ENCODE assay signal across 12 cellular contexts in genomic region chr1:206415913-206416312, GRCh38. TPM values are rescaled to one million over a fixed set of nuclear protein-coding genes. Genes with fewer than 3 reads are reported as not detected.
DNase-seq lines count a peak whose midpoint lies in the region; ATAC-seq and TF ChIP-seq lines count a peak whose summit lies in the region.
"Had no signal": no experiment of that assay in that cellular context is flagged by ENCODE, and none has a peak within 500 bp of the region (broad histone marks: within the 10 kb centered on the region; RNA-seq: fewer than 3 reads in every experiment).

No MANE protein-coding gene starts in this region.

- no TSS peak for BruUV-seq in OCI-LY7 (replicated peaks; lab: Mats Ljungman, UMichigan)

- H3K9ac ChIP-seq in trophoblast cell (ENCODE audit: low read length) = no peak overlapping the region

- no peak for TF ChIP-seq POLR2A in esophagus muscularis mucosa (IDR thresholded peaks at IDR 0.05; ENCODE audit: low read depth)

- H3K79me2 ChIP-seq in trophoblast cell (ENCODE audit: control insufficient read depth, insufficient read depth, low read length, poor library complexity) (no peaks in the 10 kb centered on the region), OCI-LY7 (ENCODE audit: insufficient read depth, low read depth, low read length) (no peaks in the 10 kb centered on the region)

- H3K18ac ChIP-seq in trophoblast cell (ENCODE audit: low read length) = no peak overlapping the region

- DNase-seq in NCI-H187 (lab: John Stamatoyannopoulos, UW) (peak; percentile 91), NCI-H2227 treated with DMSO at 0.1 percent for 48 hours (lab: John Stamatoyannopoulos, UW) (peak; percentile 46), esophagus muscularis mucosa (ENCODE audit: extremely low spot score) (no peak), trophoblast cell (no peak), OCI-LY7 (ENCODE audit: low spot score) (no peak), NAMALWA (ENCODE audit: low spot score) (no peak)
- DNase-seq: activated CD8-positive, alpha-beta T cell treated with anti-CD3 and anti-CD28 coated beads, Interleukin-2, amount 10 ng/mL, durations not matched to agents 7 days and 5 days; activated T-cell treated with anti-CD3 and anti-CD28 coated beads, Interleukin-2, amount 50 U/mL, for 24 hours; KBM-7; midbrain had no signal

- H3K9me3 ChIP-seq in esophagus muscularis mucosa (no peaks in the 10 kb centered on the region), trophoblast cell (ENCODE audit: insufficient read depth, low read depth, low read length) (no peaks in the 10 kb centered on the region), OCI-LY7 (ENCODE audit: low read length) (no peaks in the 10 kb centered on the region)

- WGBS in esophagus muscularis mucosa = 39% methylated on average over 6 of the region's 6 CpGs
- no CpG with 5 or more reads among the region's 6 CpGs for WGBS in trophoblast cell (ENCODE audit: extremely low coverage, insufficient coverage, insufficient read length)

- H3K23ac ChIP-seq in trophoblast cell (ENCODE audit: low read length) = no peak overlapping the region

- H2BK5ac ChIP-seq in trophoblast cell (ENCODE audit: low read depth, low read length, poor library complexity) = no peak overlapping the region

- H3K4me2 ChIP-seq in trophoblast cell (ENCODE audit: low read length) (no peak overlapping the region), OCI-LY7 (ENCODE audit: low read length) (no peak overlapping the region)

- H2BK120ac ChIP-seq in trophoblast cell (ENCODE audit: insufficient read depth, low read length, poor library complexity) = no peak overlapping the region

- H3K4me1 ChIP-seq in esophagus muscularis mucosa (peaks cover 19 to 27% (median 23%) of the 10 kb centered on the region in 4 donors), trophoblast cell (ENCODE audit: control insufficient read depth in 1 of 2, insufficient read depth in 2 of 2, low read length in 2 of 2) (peaks cover 11 to 13% of the 10 kb centered on the region in 2 experiments), OCI-LY7 (ENCODE audit: insufficient read depth, low read length, poor library complexity, severe bottlenecking) (peaks cover 2% of the 10 kb centered on the region)

- no peaks in the 10 kb centered on the region for H3K27me3 ChIP-seq in esophagus muscularis mucosa
- H3K27me3 ChIP-seq in trophoblast cell (ENCODE audit: insufficient read depth, low read length) = no peaks in the 10 kb centered on the region

- H3K4me3 ChIP-seq in esophagus muscularis mucosa (no peak overlapping the region), trophoblast cell (ENCODE audit: low read depth, low read length) (no peak overlapping the region), OCI-LY7 (ENCODE audit: low read depth, low read length, poor library complexity, severe bottlenecking) (no peak overlapping the region)

- H3K9me2 ChIP-seq in OCI-LY7 (ENCODE audit: insufficient read depth, low read length) = no peaks in the 10 kb centered on the region

- H4K20me1 ChIP-seq in OCI-LY7 (ENCODE audit: insufficient read depth, low read length) = no peaks in the 10 kb centered on the region

- intact Hi-C loops in esophagus muscularis mucosa (cut with DNase I) = no loop called here
- intact Hi-C loops in OCI-LY7 (cut with micrococcal nuclease; ENCODE audit: unreplicated experiment) = no loop called here

- no peak overlapping the region for H4K8ac ChIP-seq in trophoblast cell (ENCODE audit: low read depth, low read length)

- H4K12ac ChIP-seq in trophoblast cell (ENCODE audit: low read depth, low read length) = no peak overlapping the region

- no peak overlapping the region for H3K14ac ChIP-seq in trophoblast cell (ENCODE audit: low read length)

- no peak overlapping the region for H2AK5ac ChIP-seq in trophoblast cell (ENCODE audit: low read length)

- H2AFZ ChIP-seq in trophoblast cell (ENCODE audit: insufficient read depth, low read length, poor library complexity) (no peak overlapping the region), OCI-LY7 (ENCODE audit: low read length) (no peak overlapping the region)

- no peak overlapping the region for H3K4ac ChIP-seq in trophoblast cell (ENCODE audit: low read depth, low read length)

- POLR2A ChIA-PET in OCI-LY7 (lab: Charles Lee) = no interaction called here

- H3K36me3 ChIP-seq in esophagus muscularis mucosa (peaks cover 2 to 32% (median 17%) of the 10 kb centered on the region in 4 donors), trophoblast cell (ENCODE audit: control insufficient read depth in 1 of 2, insufficient read depth in 2 of 2, low read length in 2 of 2) (peaks cover 1 to 3% of the 10 kb centered on the region in 2 experiments), OCI-LY7 (ENCODE audit: insufficient read depth, low read length) (peaks cover 28% of the 10 kb centered on the region)

- ATAC-seq in HG02938 (IDR thresholded peaks at IDR 0.05; ENCODE audit: unreplicated experiment) = no peak
- ATAC-seq: activated CD8-positive, alpha-beta T cell treated with anti-CD3 and anti-CD28 coated beads, Interleukin-2, amount 10 ng/mL, durations not matched to agents 7 days and 5 days had no signal

- H3K27ac ChIP-seq in esophagus muscularis mucosa (replicated peaks in 1 of 4) (peak overlapping the region in 3 of 4 donors; percentile 20 to 65 (median 40)), trophoblast cell (ENCODE audit: low read depth, low read length) (peak overlapping the region; percentile 52), OCI-LY7 (ENCODE audit: low read depth, low read length, poor library complexity, severe bottlenecking) (no peak overlapping the region)

- no peak overlapping the region for H4K91ac ChIP-seq in trophoblast cell (ENCODE audit: low read depth, low read length)

- H2BK12ac ChIP-seq in trophoblast cell (ENCODE audit: low read length) = no peak overlapping the region

- TF ChIP-seq CTCF in esophagus muscularis mucosa (IDR thresholded peaks at IDR 0.05) (no peak), OCI-LY7 (conservative IDR thresholded peaks at IDR 0.05; ENCODE audit: low read length) (no peak)

- H3K79me1 ChIP-seq in trophoblast cell (ENCODE audit: low read length) = no peaks in the 10 kb centered on the region

- CTCF ChIA-PET in OCI-LY7 (lab: Charles Lee; ENCODE audit: unreplicated experiment) = no interaction called here

- TF ChIP-seq EP300 in esophagus muscularis mucosa (IDR thresholded peaks at IDR 0.05) = no peak

RNA-seq across cellular contexts. Expression of gene IKBKE, which starts 54.4 kb away (rescaled TPM):
- total RNA-seq in esophagus muscularis mucosa (1 to 10 TPM; 1.4 to 2.5 (median 2.3) TPM), OCI-LY7 (2022) (34.4 and 38.5 TPM in 2 replicates)
- 3.0 and 3.3 TPM in 2 replicates for polyA plus RNA-seq in trophoblast cell (2013)
- total RNA-seq in OCI-LY7 (2014; rRNA removed; shearing (Covaris generic)) = 23.8 and 23.9 TPM in 2 replicates
- polyA plus RNA-seq: neural cell had no signal

Comparison
In these comparisons a context has a peak if more than half of its experiments do, and no peak if none do; other contexts are left out.
1. DNase-seq: peak in NCI-H187 (2 of 2) and NCI-H2227 treated with DMSO at 0.1 percent for 48 hours (single experiment); none in esophagus muscularis mucosa (single experiment), trophoblast cell (0 of 2), OCI-LY7 (single experiment) and NAMALWA (single experiment).
2. RNA of gene IKBKE, which starts 54.4 kb away (total RNA-seq): 23.8 to 38.5 TPM in OCI-LY7; 1.4 to 2.5 TPM in esophagus muscularis mucosa; every median in the first group is over 4 times any median in the second.